8 cellular contexts compared by ENCODE assay signal in genomic region chr2:88692187-88692586, GRCh38. TPM values are rescaled to one million over a fixed set of nuclear protein-coding genes. Genes with fewer than 3 reads are reported as not detected.
DNase-seq lines count a peak whose midpoint lies in the region; ATAC-seq, FAIRE-seq and TF ChIP-seq lines count a peak whose summit lies in the region.

No MANE protein-coding gene starts in this region.

- peaks cover 38% of the 10 kb centered on the region for H3K4me1 ChIP-seq in DOHH2 (ENCODE audit: control insufficient read depth, low read length)
- peaks cover 13% of the 10 kb centered on the region for H3K4me1 ChIP-seq in endothelial cell of umbilical vein (ENCODE audit: control insufficient read depth, extremely low read depth, insufficient read depth, low read length)
- H3K4me1 ChIP-seq in transverse colon = peaks cover 0 to 32% (median 16%) of the 10 kb centered on the region in 4 donors

- no peak for ATAC-seq in naive B cell (ENCODE audit: low read depth in 2 of 2)

- TF ChIP-seq POLR2A in endothelial cell of umbilical vein (IDR thresholded peaks at IDR 0.05; ENCODE audit: low read depth, low read length) = no peak
- TF ChIP-seq POLR2A in transverse colon (IDR thresholded peaks at IDR 0.05) = no peak

- peak; percentile 74 for FAIRE-seq in endothelial cell of umbilical vein (lab: Jason Lieb, UNC)

- H3K4me3 Mint-ChIP-seq in activated CD4-positive, alpha-beta T cell treated with anti-CD3 and anti-CD28 coated beads, Interleukin-2, amount 10 ng/mL, durations not matched to agents 24 days and 14 days = peak overlapping the region; percentile 99
- peak overlapping the region; percentile 93 to 98 (median 96) for H3K4me3 Mint-ChIP-seq in naive B cell

- intact Hi-C loops in activated CD4-positive, alpha-beta T cell treated with anti-CD3 and anti-CD28 coated beads, Interleukin-2, amount 10 ng/mL, durations not matched to agents 24 days and 14 days (cut with micrococcal nuclease) = no loop called here
- intact Hi-C loops in endothelial cell of umbilical vein (cut with micrococcal nuclease) (loop anchor here (5.0 kb wide), 2 partner anchors 135 to 225 kb away; no protein-coding TSS in a partner anchor), transverse colon (cut with DNase I; ENCODE audit: low total_unique reads) (no loop called here)

- 0 to 1% methylated on average over 1 to 11 of the region's 11 CpGs for WGBS in transverse colon (ENCODE audit: low coverage in 1 of 2), 2 donors

- CTCF ChIA-PET in endothelial cell of umbilical vein (lab: Charles Lee) = interaction anchor here (0.7 to 2.3 kb wide), 10 partner anchors 10 to 227 kb away, joined by 3 to 13 read pairs (median 4); no protein-coding TSS in a partner anchor

- H3K27ac ChIP-seq in DOHH2 (ENCODE audit: low read depth, low read length) = 0 out of 2 replicates have a peak overlapping the region, but pooled peaks have one; percentile 18
- H3K27ac ChIP-seq in endothelial cell of umbilical vein (ENCODE audit: insufficient read depth, low read depth, low read length) = peak overlapping the region; percentile 44
- peak overlapping the region; percentile 80 to 91 (median 86) for H3K27ac ChIP-seq in transverse colon

- DNase-seq in KG1 (lab: John Stamatoyannopoulos, UW) = peak; percentile 48
- peak; percentile 83 for DNase-seq in activated CD4-positive, alpha-beta T cell treated with anti-CD3 and anti-CD28 coated beads, Interleukin-2, amount 10 ng/mL, durations not matched to agents 24 days and 14 days
- DNase-seq in endothelial cell of umbilical vein (ENCODE audit: low read depth, low spot score) = no peak
- peak; percentile 23 for DNase-seq in naive B cell
- peak; percentile 47 for DNase-seq in transverse colon
- DNase-seq in NCI-H226 = no peak
- DNase-seq in DMS153 treated with DMSO at 0.1 percent for 48 hours (lab: John Stamatoyannopoulos, UW; ENCODE audit: unreplicated experiment) = no peak

- dilution Hi-C loops in endothelial cell of umbilical vein (cut with MboI; ENCODE audit: extremely low pct_ligation_motif_present, low sequenced_read_pairs) = no loop called here

- H3K9me1 ChIP-seq in endothelial cell of umbilical vein (replicated peaks; ENCODE audit: control insufficient read depth, extremely low read depth, insufficient read depth, low read length) = no peaks in the 10 kb centered on the region

- H3K27me3 ChIP-seq in DOHH2 (ENCODE audit: control insufficient read depth, low read length) (no peaks in the 10 kb centered on the region), endothelial cell of umbilical vein (ENCODE audit: control insufficient read depth in 2 of 2, insufficient read depth in 2 of 2, low read length in 2 of 2) (no peaks in the 10 kb centered on the region), transverse colon (no peaks in the 10 kb centered on the region)

- peak overlapping the region; percentile 95 for H3K4me2 ChIP-seq in DOHH2 (ENCODE audit: low read length)
- H3K4me2 ChIP-seq in endothelial cell of umbilical vein (ENCODE audit: insufficient read depth, low read length) = peak overlapping the region; percentile 68

- H3K79me2 ChIP-seq in DOHH2 (ENCODE audit: control insufficient read depth, low read length) (peaks cover 68% of the 10 kb centered on the region), endothelial cell of umbilical vein (ENCODE audit: control insufficient read depth, insufficient read depth, low read length) (peaks cover 47% of the 10 kb centered on the region)

- no peak for TF ChIP-seq EP300 in transverse colon (IDR thresholded peaks at IDR 0.05; ENCODE audit: low read depth)

- no peaks in the 10 kb centered on the region for H3F3A ChIP-seq in DOHH2 (ENCODE audit: control insufficient read depth, insufficient read depth)

- no peaks in the 10 kb centered on the region for H3K9me3 Mint-ChIP-seq in activated CD4-positive, alpha-beta T cell treated with anti-CD3 and anti-CD28 coated beads, Interleukin-2, amount 10 ng/mL, durations not matched to agents 24 days and 14 days
- H3K9me3 Mint-ChIP-seq in naive B cell = no peaks in the 10 kb centered on the region

- 0 out of 2 replicates have a peak, but pooled peaks cover under 1% of the 10 kb centered on the region for H3K36me3 ChIP-seq in DOHH2 (ENCODE audit: control insufficient read depth, low read length)
- no peaks in the 10 kb centered on the region for H3K36me3 ChIP-seq in endothelial cell of umbilical vein (ENCODE audit: control insufficient read depth in 2 of 2, extremely low read depth in 1 of 2, insufficient read depth in 2 of 2, low read length in 2 of 2)
- no peaks in the 10 kb centered on the region for H3K36me3 ChIP-seq in transverse colon

- TSS peak; percentile 30 for BruUV-seq in endothelial cell of umbilical vein (replicated peaks; lab: Mats Ljungman, UMichigan)

- in situ Hi-C loops in transverse colon (cut with MboI; ENCODE audit: low pct_ligation_motif_present in 1 of 4, low pct_unique_long_range_greater_than_20kb in 1 of 4, low sequenced_read_pairs in 3 of 4) = no loop called here

- peak overlapping the region; percentile 85 for H2AFZ ChIP-seq in endothelial cell of umbilical vein (ENCODE audit: low read depth, low read length)

- no peaks in the 10 kb centered on the region for H3K27me3 Mint-ChIP-seq in activated CD4-positive, alpha-beta T cell treated with anti-CD3 and anti-CD28 coated beads, Interleukin-2, amount 10 ng/mL, durations not matched to agents 24 days and 14 days
- H3K27me3 Mint-ChIP-seq in naive B cell = no peaks in the 10 kb centered on the region

- peak overlapping the region; percentile 74 for H3K9ac ChIP-seq in endothelial cell of umbilical vein (replicated peaks; ENCODE audit: extremely low read depth, insufficient read depth, low read length)

- H3K27ac Mint-ChIP-seq in activated CD4-positive, alpha-beta T cell treated with anti-CD3 and anti-CD28 coated beads, Interleukin-2, amount 10 ng/mL, durations not matched to agents 24 days and 14 days = peak overlapping the region; percentile 97
- H3K27ac Mint-ChIP-seq in naive B cell = peak overlapping the region; percentile 86 to 96 (median 92)

- POLR2A ChIA-PET in endothelial cell of umbilical vein (lab: Charles Lee) = interaction anchor here (1.5 kb wide), 1 partner anchor 46 kb away, joined by 4 read pairs; no protein-coding TSS in a partner anchor

- H3K4me1 Mint-ChIP-seq in activated CD4-positive, alpha-beta T cell treated with anti-CD3 and anti-CD28 coated beads, Interleukin-2, amount 10 ng/mL, durations not matched to agents 24 days and 14 days = peaks cover 47% of the 10 kb centered on the region
- peaks cover 54 to 61% (median 58%) of the 10 kb centered on the region in 3 donors for H3K4me1 Mint-ChIP-seq in naive B cell

- peak overlapping the region; percentile 88 for H3K4me3 ChIP-seq in DOHH2 (ENCODE audit: low read length)
- peak overlapping the region; percentile 44 to 83 (median 73) for H3K4me3 ChIP-seq in endothelial cell of umbilical vein (replicated peaks in 1 of 3; ENCODE audit: insufficient read depth in 1 of 3, low read depth in 1 of 3, low read length in 3 of 3)
- H3K4me3 ChIP-seq in transverse colon = peak overlapping the region; percentile 76 to 82 (median 78)

- TF ChIP-seq CTCF in DOHH2 (IDR thresholded peaks at IDR 0.05; ENCODE audit: low read depth, low read length, poor library complexity, severe bottlenecking) (no peak), endothelial cell of umbilical vein (IDR thresholded peaks at IDR 0.05; ENCODE audit: extremely low read depth in 1 of 2, insufficient read depth in 1 of 2, low read depth in 1 of 2, low read length in 2 of 2) (no peak), transverse colon (IDR thresholded peaks at IDR 0.05) (no peak)

- no peaks in the 10 kb centered on the region for H3K9me2 ChIP-seq in DOHH2 (replicated peaks; ENCODE audit: control insufficient read depth, low read length)

- H3K9me3 ChIP-seq in DOHH2 (ENCODE audit: control insufficient read depth, insufficient read depth, low read length) (peaks cover 14% of the 10 kb centered on the region; the same call in 1 of the 2 replicates), endothelial cell of umbilical vein (replicated peaks; ENCODE audit: control insufficient read depth, insufficient read depth, low read length) (no peaks in the 10 kb centered on the region), transverse colon (no peaks in the 10 kb centered on the region)

- H3K36me3 Mint-ChIP-seq in activated CD4-positive, alpha-beta T cell treated with anti-CD3 and anti-CD28 coated beads, Interleukin-2, amount 10 ng/mL, durations not matched to agents 24 days and 14 days (ENCODE audit: low read depth) = peaks cover 6% of the 10 kb centered on the region
- H3K36me3 Mint-ChIP-seq in naive B cell = no peaks in the 10 kb centered on the region

- H4K20me1 ChIP-seq in DOHH2 (ENCODE audit: control insufficient read depth, insufficient read depth, low read depth, low read length) (no peaks in the 10 kb centered on the region), endothelial cell of umbilical vein (replicated peaks; ENCODE audit: control insufficient read depth, extremely low read depth, insufficient read depth, low read length) (no peaks in the 10 kb centered on the region)

TF ChIP-seq in endothelial cell of umbilical vein, 7 proteins besides CTCF, POLR2A, EP300 and RAD21 (continues in another document):
- TF ChIP-seq MAX (IDR thresholded peaks at IDR 0.05; ENCODE audit: insufficient read depth, insufficient read length) (no peak), POLR2AphosphoS5 (IDR thresholded peaks at IDR 0.05; ENCODE audit: insufficient read depth, low read depth, low read length) (no peak), EZH2 (IDR thresholded peaks at IDR 0.05; ENCODE audit: borderline replicate concordance, low read depth, low read length, severe bottlenecking) (no peak), JUN (IDR thresholded peaks at IDR 0.05; ENCODE audit: borderline replicate concordance, insufficient read depth, insufficient read length, low read depth) (no peak), MYC (IDR thresholded peaks at IDR 0.05; ENCODE audit: low read depth, low read length) (no peak)

RNA-seq across cellular contexts. Expression of gene RPIA, which starts 0.7 kb away (rescaled TPM):
- 80.6 and 86.5 TPM in 2 replicates for total RNA-seq in activated CD4-positive, alpha-beta T cell treated with anti-CD3 and anti-CD28 coated beads, Interleukin-2, amount 10 ng/mL, durations not matched to agents 24 days and 14 days
- 29.8 and 30.3 TPM in 2 replicates for total RNA-seq in endothelial cell of umbilical vein
- 14.0 and 15.7 TPM in 2 replicates for polyA plus RNA-seq in endothelial cell of umbilical vein
- polyA plus RNA-seq in endothelial cell of umbilical vein (2011; cell fraction: cytosol; rRNA removed) = 20.8 and 22.5 TPM in 2 replicates
- polyA plus RNA-seq in endothelial cell of umbilical vein (2011; cell fraction: nucleus; rRNA removed) = 12.2 and 13.2 TPM in 2 replicates
- 25.7 and 26.9 TPM in 2 replicates for polyA plus RNA-seq in endothelial cell of umbilical vein (2012)
- polyA minus RNA-seq in endothelial cell of umbilical vein = 17.6 and 20.3 TPM in 2 replicates
- polyA minus RNA-seq in endothelial cell of umbilical vein (2011; cell fraction: cytosol; rRNA and poly(A)+ RNA removed) = 6.6 TPM
- 4.4 and 5.8 TPM in 2 replicates for polyA minus RNA-seq in endothelial cell of umbilical vein (2011; cell fraction: nucleus; rRNA and poly(A)+ RNA removed)
- polyA plus RNA-seq in naive B cell (ENCODE audit: low read depth in 6 of 6) = 10 to 100 TPM; 45.3 to 66.2 (median 51.7) TPM
- 10 to 100 TPM in 2 of 4 donors, 1 to 10 TPM in 2; 2.2 to 20.8 (median 9.7) TPM for total RNA-seq in transverse colon

Comparison
In these comparisons a context has a peak if more than half of its experiments do, and no peak if none do; other contexts are left out.
1. H3K27ac ChIP-seq: peak in every context shown above with its lines; median percentile 86 in transverse colon; 44 in endothelial cell of umbilical vein; 18 in DOHH2.
2. DNase-seq: peak in KG1 (single experiment), activated CD4-positive, alpha-beta T cell treated with anti-CD3 and anti-CD28 coated beads, Interleukin-2, amount 10 ng/mL, durations not matched to agents 24 days and 14 days (single experiment), naive B cell (single experiment) and transverse colon (single experiment); none in endothelial cell of umbilical vein (single experiment), NCI-H226 (single experiment) and DMS153 treated with DMSO at 0.1 percent for 48 hours (single experiment).
3. Peak in every context shown above with its lines, with median percentiles within 50 percentile points of each other: H3K4me3 ChIP-seq.